In genomic region chr2:19362094-19362649, GRCh38 we compare ENCODE assay signal across 8 cellular contexts.
DNase-seq lines count a peak whose midpoint lies in the region; ATAC-seq and TF ChIP-seq lines count a peak whose summit lies in the region.

No MANE protein-coding gene starts in this region.

- no peak for ATAC-seq in GM21447 (IDR thresholded peaks at IDR 0.05; ENCODE audit: unreplicated experiment)

- no peaks in the 10 kb centered on the region for H3K36me3 ChIP-seq in muscle layer of duodenum (ENCODE audit: control insufficient read depth in 1 of 2, insufficient read depth in 2 of 2, low read length in 2 of 2)

- CTCF ChIA-PET in activated naive CD4-positive, alpha-beta T cell treated with anti-CD3 and anti-CD28 coated beads, Interleukin-2, amount 10 ng/mL, durations not matched to agents 7 days and 5 days (lab: Charles Lee), result interaction anchor here (1.9 kb wide), 1 partner anchor 13 kb away, joined by 9 read pairs; no protein-coding TSS in a partner anchor

- H3K27ac ChIP-seq in muscle layer of duodenum (ENCODE audit: low read length), result peak overlapping the region; percentile 16

- H3K4me3 ChIP-seq in choroid plexus epithelial cell (ENCODE audit: low read depth, low read length) (peak overlapping the region; percentile 75), muscle layer of duodenum (ENCODE audit: low read depth in 1 of 2, low read length in 2 of 2) (peak overlapping the region; percentile 78 to 81)

- no peaks in the 10 kb centered on the region for H3K9me3 ChIP-seq in muscle layer of duodenum (ENCODE audit: control insufficient read depth in 1 of 2, low read length in 2 of 2)

- H3K27me3 Mint-ChIP-seq in activated naive CD4-positive, alpha-beta T cell treated with anti-CD3 and anti-CD28 coated beads, Interleukin-2, amount 10 ng/mL, durations not matched to agents 7 days and 5 days, result peaks cover 97% of the 10 kb centered on the region

- peaks cover 2% of the 10 kb centered on the region for H3K36me3 Mint-ChIP-seq in activated naive CD4-positive, alpha-beta T cell treated with anti-CD3 and anti-CD28 coated beads, Interleukin-2, amount 10 ng/mL, durations not matched to agents 7 days and 5 days

- no peak for TF ChIP-seq CTCF in choroid plexus epithelial cell (conservative IDR thresholded peaks at IDR 0.05; ENCODE audit: low read depth, low read length)

- peak overlapping the region; percentile 86 for H3K4me3 Mint-ChIP-seq in activated naive CD4-positive, alpha-beta T cell treated with anti-CD3 and anti-CD28 coated beads, Interleukin-2, amount 10 ng/mL, durations not matched to agents 7 days and 5 days

- H3K9me3 Mint-ChIP-seq in activated naive CD4-positive, alpha-beta T cell treated with anti-CD3 and anti-CD28 coated beads, Interleukin-2, amount 10 ng/mL, durations not matched to agents 7 days and 5 days, result no peaks in the 10 kb centered on the region

- DNase-seq in activated naive CD4-positive, alpha-beta T cell treated with anti-CD3 and anti-CD28 coated beads, Interleukin-2, amount 10 ng/mL, durations not matched to agents 7 days and 5 days, result peak; percentile 41
- no peak for DNase-seq in activated naive CD4-positive, alpha-beta T cell (lab: John Stamatoyannopoulos, UW)
- DNase-seq in NCI-H748 (lab: John Stamatoyannopoulos, UW; ENCODE audit: unreplicated experiment) (peak; percentile 71), choroid plexus epithelial cell (ENCODE audit: low read depth) (peak; percentile 54), NCI-H446 (lab: John Stamatoyannopoulos, UW) (no peak), amniotic stem cell (lab: John Stamatoyannopoulos, UW) (no peak)

- peaks cover 0 to 37% of the 10 kb centered on the region in 2 donors for H3K4me1 ChIP-seq in muscle layer of duodenum (ENCODE audit: control insufficient read depth in 1 of 2, insufficient read depth in 2 of 2, low read length in 2 of 2)

- peak overlapping the region; percentile 47 for H3K27ac Mint-ChIP-seq in activated naive CD4-positive, alpha-beta T cell treated with anti-CD3 and anti-CD28 coated beads, Interleukin-2, amount 10 ng/mL, durations not matched to agents 7 days and 5 days

- peaks cover 45% of the 10 kb centered on the region for H3K27me3 ChIP-seq in muscle layer of duodenum (ENCODE audit: low read depth, low read length)

- peaks cover 34% of the 10 kb centered on the region for H3K4me1 Mint-ChIP-seq in activated naive CD4-positive, alpha-beta T cell treated with anti-CD3 and anti-CD28 coated beads, Interleukin-2, amount 10 ng/mL, durations not matched to agents 7 days and 5 days

Comparison
In these comparisons a context has a peak if more than half of its experiments do, and no peak if none do; other contexts are left out.
1. DNase-seq: peak in activated naive CD4-positive, alpha-beta T cell treated with anti-CD3 and anti-CD28 coated beads, Interleukin-2, amount 10 ng/mL, durations not matched to agents 7 days and 5 days (single experiment), NCI-H748 (single experiment) and choroid plexus epithelial cell (single experiment); none in activated naive CD4-positive, alpha-beta T cell (0 of 4), NCI-H446 (0 of 2) and amniotic stem cell (single experiment).